6 cellular contexts compared by ENCODE assay signal in genomic region chr5:65320704-65321103, GRCh38.
DNase-seq lines count a peak whose midpoint lies in the region; ATAC-seq, FAIRE-seq and TF ChIP-seq lines count a peak whose summit lies in the region.
"Not testable (repeated sequence)": the region's sequence is repeated elsewhere in the genome, so short reads cannot be mapped to it uniquely, and the experiment has no call there.

No MANE protein-coding gene starts in this region.

- not testable (repeated sequence) for H2AFZ ChIP-seq in K562 (ENCODE audit: low read depth, low read length)

- in situ Hi-C loops in K562 (cut with MboI) = not testable (repeated sequence)

- H3K9me3 ChIP-seq in A549; HEK293 (ENCODE audit: control insufficient read depth, insufficient read depth, low read depth, low read length); K562 (replicated peaks; ENCODE audit: control insufficient read depth, insufficient read depth, low read depth, low read length): not testable (repeated sequence)

- not testable (repeated sequence) for ATAC-seq in A549, SK-N-SH treated with all-trans-retinoic acid at 6 μM for 48 hours, K562

- not testable (repeated sequence) for H3K4me1 ChIP-seq in A549; HEK293 (ENCODE audit: control insufficient read depth, insufficient read depth, low read length); K562 (replicated peaks in 1 of 2; ENCODE audit: control insufficient read depth in 2 of 2, insufficient read depth in 2 of 2, low read length in 2 of 2)

- not testable (repeated sequence) for H3K4me3 ChIP-seq in A549; HEK293 (ENCODE audit: low read depth, low read length); K562

- intact Hi-C loops in K562 (cut with micrococcal nuclease) = not testable (repeated sequence)

- BruUV-seq in K562 (replicated peaks; lab: Mats Ljungman, UMichigan) = not testable (repeated sequence)

- H3K36me3 ChIP-seq in HEK293 (ENCODE audit: control insufficient read depth in 2 of 2, insufficient read depth in 1 of 2, low read length in 2 of 2); K562 (ENCODE audit: control insufficient read depth, insufficient read depth, low read length): not testable (repeated sequence)

- DNase-seq in A549 (ENCODE audit: low read depth in 1 of 2, low spot score in 1 of 2); GM12892 (ENCODE audit: insufficient read length); GM18507 (ENCODE audit: extremely low spot score, insufficient read length, low read depth); K562 (ENCODE audit: extremely low read depth in 1 of 4, low spot score in 3 of 4): not testable (repeated sequence)

- TF ChIP-seq EP300 in A549 (IDR thresholded peaks at IDR 0.05); K562 (IDR thresholded peaks at IDR 0.05; ENCODE audit: low read length): not testable (repeated sequence)

- WGBS in A549 (ENCODE audit: missing lambda C conversion rate) = 4% methylated on average over 1 of the region's 1 CpG
- 10% methylated on average over 1 of the region's 1 CpG for WGBS in K562 (ENCODE audit: insufficient coverage, low coverage, missing lambda C conversion rate)

- H3K9me1 ChIP-seq in K562 (ENCODE audit: control insufficient read depth, insufficient read depth, low read length) = not testable (repeated sequence)

- H4K20me1 ChIP-seq in K562 (replicated peaks; ENCODE audit: control insufficient read depth, insufficient read depth, low read length) = not testable (repeated sequence)

- POLR2A ChIA-PET in A549 (lab: Yijun Ruan, JAX); HEK293 (lab: Yijun Ruan, JAX); K562 (lab: Yijun Ruan, JAX): not testable (repeated sequence)

- not testable (repeated sequence) for H3K27ac ChIP-seq in A549; HEK293 (ENCODE audit: extremely low read depth, low read depth, low read length); K562 (ENCODE audit: extremely low read depth, low read depth, low read length)

- not testable (repeated sequence) for TF ChIP-seq RAD21 in A549 (conservative IDR thresholded peaks at IDR 0.05 in 1 of 2, IDR thresholded peaks at IDR 0.05 in 1 of 2); K562 (CRISPR knock-in tag; conservative IDR thresholded peaks at IDR 0.05 in 1 of 2, IDR thresholded peaks at IDR 0.05 in 1 of 2)

- TF ChIP-seq POLR2A in A549 (IDR thresholded peaks at IDR 0.05; ENCODE audit: low read length); GM12892 (IDR thresholded peaks at IDR 0.05; ENCODE audit: low read depth, low read length); K562 (conservative IDR thresholded peaks at IDR 0.05): not testable (repeated sequence)

- H3K4me2 ChIP-seq in A549; K562 (ENCODE audit: insufficient read depth, low read length): not testable (repeated sequence)

- not testable (repeated sequence) for H3K79me2 ChIP-seq in K562 (ENCODE audit: control insufficient read depth, insufficient read depth, low read length)

- CTCF ChIA-PET in A549 (lab: Yijun Ruan, JAX); HEK293 (lab: Yijun Ruan, JAX); K562 (lab: Yijun Ruan, JAX; ENCODE audit: low intra/inter-chr PET ratio): not testable (repeated sequence)

- FAIRE-seq in A549 (lab: Jason Lieb, UNC); K562 (lab: Jason Lieb, UNC): not testable (repeated sequence)
- peak; percentile 50 for FAIRE-seq in GM12892 (lab: Jason Lieb, UNC)
- peak; percentile 47 for FAIRE-seq in GM18507 (lab: Jason Lieb, UNC)

- not testable (repeated sequence) for TF ChIP-seq CTCF in A549 (IDR thresholded peaks at IDR 0.05); HEK293 (tag by site-specific recombination; IDR thresholded peaks at IDR 0.05); K562 (IDR thresholded peaks at IDR 0.05 in 2 of 3, conservative IDR thresholded peaks at IDR 0.05 in 1 of 3; ENCODE audit: insufficient read depth in 2 of 3, low read depth in 1 of 3, low read length in 3 of 3)

- H3K9ac ChIP-seq in K562 (ENCODE audit: insufficient read depth in 1 of 2, low read depth in 2 of 2, low read length in 2 of 2) = not testable (repeated sequence)

- not testable (repeated sequence) for H3K27me3 ChIP-seq in K562 (ENCODE audit: control insufficient read depth in 2 of 2, insufficient read depth in 2 of 2, low read length in 2 of 2)

TF ChIP-seq in A549, 52 proteins besides CTCF, POLR2A, EP300 and RAD21:
- TF ChIP-seq KDM1A (IDR thresholded peaks at IDR 0.05; ENCODE audit: low read depth) = peak; percentile 50; the same call in 1 of the 2 replicates

TF ChIP-seq in HEK293, 187 proteins besides CTCF, POLR2A, EP300 and RAD21 (continues in another document):
- TF ChIP-seq ZNF280D (tag by site-specific recombination; IDR thresholded peaks at IDR 0.05) = 0 out of 2 replicates have a peak, but pooled peaks have one; percentile 10

TF ChIP-seq in SK-N-SH treated with all-trans-retinoic acid at 6 μM for 48 hours, 23 proteins besides CTCF, POLR2A, EP300 and RAD21:
- 0 out of 2 replicates have a peak, but pooled peaks have one; percentile 14 for TF ChIP-seq ZNF8 (CRISPR knock-in tag; IDR thresholded peaks at IDR 0.05)

TF ChIP-seq in K562, 482 proteins besides CTCF, POLR2A, EP300 and RAD21:
- TF ChIP-seq ZNF146 (CRISPR knock-in tag; IDR thresholded peaks at IDR 0.05; ENCODE audit: unreplicated experiment) = peak; percentile 82
